ENCODE assay signal across 23 cellular contexts in genomic region chr4:165516281-165516833, GRCh38.
"Had no signal": no experiment of that assay in that cellular context is flagged by ENCODE, and none has a peak within 500 bp of the region (broad histone marks: within the 10 kb centered on the region; RNA-seq: fewer than 3 reads in every experiment).

No MANE protein-coding gene starts in this region.

- H3K36me3 ChIP-seq: adrenal gland, Peyer's patch, SJSA1 had no signal

- H3K27ac ChIP-seq: adrenal gland, Peyer's patch, SJSA1 had no signal

- DNase-seq: activated CD4-positive, alpha-beta memory T cell treated with anti-CD3 and anti-CD28 coated beads for 36 hours; activated CD4-positive, alpha-beta T cell treated with anti-CD3 and anti-CD28 coated beads for 1 hour; activated CD4-positive, alpha-beta T cell treated with anti-CD3 and anti-CD28 coated beads, Interleukin-2, amount 10 ng/mL, durations not matched to agents 24 days and 14 days; activated CD8-positive, alpha-beta memory T cell treated with anti-CD3 and anti-CD28 coated beads for 24 hours; activated gamma-delta T cell treated with Interleukin-2 at 50 U/mL for 16 hours; activated naive CD4-positive, alpha-beta T cell treated with anti-CD3 and anti-CD28 coated beads, Interleukin-2, amount 10 ng/mL, durations not matched to agents 7 days and 5 days; activated naive CD8-positive, alpha-beta T cell treated with anti-CD3 and anti-CD28 coated beads, Interleukin-2, amount 10 ng/mL, durations not matched to agents 7 days and 5 days; activated T-cell treated with anti-CD3 and anti-CD28 coated beads, Interleukin-2, amount 50 U/mL, for 72 hours; adrenal gland; anterior cingulate cortex; caudate nucleus; KG1; NCI-H1048; NCI-H1694; NCI-H2081; NCI-H2171 treated with DMSO at 0.1 percent for 48 hours; NCI-H345; NCI-H510A; NCI-H69; Peyer's patch; SHP77 had no signal

- H3K27me3 ChIP-seq: adrenal gland, Peyer's patch, SJSA1 had no signal

- H3K9me3 ChIP-seq: adrenal gland, Peyer's patch, SJSA1 had no signal

- H3K4me3 ChIP-seq: adrenal gland, Peyer's patch, SJSA1 had no signal

- H3K4me1 ChIP-seq: adrenal gland, Peyer's patch, SJSA1 had no signal

- ATAC-seq: activated T-cell treated with anti-CD3 and anti-CD28 coated beads, Interleukin-2, amount 50 U/mL, for 72 hours; WTC11 had no signal
